ENCODE assay signal across 27 cellular contexts in genomic region chr2:188576657-188577056, GRCh38.
DNase-seq lines count a peak whose midpoint lies in the region; ATAC-seq and TF ChIP-seq lines count a peak whose summit lies in the region.
"Had no signal": no experiment of that assay in that cellular context is flagged by ENCODE, and none has a peak within 500 bp of the region (broad histone marks: within the 10 kb centered on the region; RNA-seq: fewer than 3 reads in every experiment).

No MANE protein-coding gene starts in this region.

- TF ChIP-seq CTCF in fibroblast of the aortic adventitia (IDR thresholded peaks at IDR 0.05; ENCODE audit: insufficient read depth, low read length) (no peak), thoracic aorta (IDR thresholded peaks at IDR 0.05) (no peak), body of pancreas (IDR thresholded peaks at IDR 0.05) (no peak)

- no peak for ATAC-seq in thoracic aorta (ENCODE audit: insufficient number of reproducible peaks, low FRiP score, low read depth)
- no peak for ATAC-seq in HG02852 (IDR thresholded peaks at IDR 0.05; ENCODE audit: unreplicated experiment)
- no peak for ATAC-seq in body of pancreas
- ATAC-seq: CD8-positive, alpha-beta T cell; foreskin keratinocyte; heart left ventricle; lower lobe of right lung; Panc1; upper lobe of right lung had no signal

- peak; percentile 36 for DNase-seq in GM04503 (ENCODE audit: low read depth)
- DNase-seq in astrocyte of the hippocampus (ENCODE audit: low read depth, low spot score) = peak; percentile 17
- peak; percentile 69 for DNase-seq in fibroblast of the aortic adventitia (ENCODE audit: low read depth)
- DNase-seq in thoracic aorta (ENCODE audit: low spot score) = no peak
- DNase-seq in activated gamma-delta T cell (lab: John Stamatoyannopoulos, UW) = no peak
- DNase-seq in body of pancreas = no peak
- DNase-seq: activated CD4-positive, alpha-beta T cell treated with anti-CD3 and anti-CD28 coated beads, Interleukin-2, amount 50 U/mL, for 4 hours; activated CD4-positive, CD25-positive, alpha-beta regulatory T cell; activated naive CD4-positive, alpha-beta T cell treated with anti-CD3 and anti-CD28 coated beads for 36 hours; AML-193; amniotic stem cell; CD8-positive, alpha-beta T cell; dermis blood vessel endothelial cell; DMS 273 treated with DMSO at 0.1 percent for 48 hours; foreskin keratinocyte; heart left ventricle; IMR-90; kidney glomerular epithelial cell; lower lobe of right lung; NCI-H1694; NCI-H524 treated with DMSO at 0.1 percent for 48 hours; SHP77 treated with DMSO at 0.1 percent for 48 hours; stimulated activated CD4-positive, alpha-beta T cell treated with anti-CD3 and anti-CD28 coated beads, Interleukin-2, amount 100 ng/mL, for 24 hours; upper lobe of right lung had no signal

- peaks cover 5 to 14% of the 10 kb centered on the region in 2 donors for H3K4me1 ChIP-seq in thoracic aorta (ENCODE audit: control insufficient read depth in 1 of 2, low read depth in 2 of 2)
- H3K4me1 ChIP-seq in body of pancreas = no peaks in the 10 kb centered on the region
- H3K4me1 ChIP-seq: lower lobe of right lung, parathyroid adenoma, upper lobe of right lung had no signal

- H3K27ac ChIP-seq in thoracic aorta = no peak overlapping the region
- H3K27ac ChIP-seq in body of pancreas = no peak overlapping the region
- H3K27ac ChIP-seq: foreskin keratinocyte, lower lobe of right lung, parathyroid adenoma, upper lobe of right lung had no signal

- H3K9me3 ChIP-seq in thoracic aorta (no peaks in the 10 kb centered on the region), body of pancreas (no peaks in the 10 kb centered on the region)
- H3K9me3 ChIP-seq: heart left ventricle, lower lobe of right lung, upper lobe of right lung had no signal

- H3K27me3 ChIP-seq in thoracic aorta (replicated peaks; ENCODE audit: insufficient read depth) (no peaks in the 10 kb centered on the region), body of pancreas (no peaks in the 10 kb centered on the region)
- H3K27me3 ChIP-seq: foreskin keratinocyte, heart left ventricle, upper lobe of right lung had no signal

- WGBS in body of pancreas, 2 donors = 69 to 83% methylated on average over 1 of the region's 1 CpG

- no peak for TF ChIP-seq POLR2A in body of pancreas (IDR thresholded peaks at IDR 0.05)

- H3K36me3 ChIP-seq in thoracic aorta (no peaks in the 10 kb centered on the region), body of pancreas (replicated peaks in 1 of 2; ENCODE audit: insufficient read depth in 1 of 2, low read depth in 2 of 2) (no peaks in the 10 kb centered on the region)
- H3K36me3 ChIP-seq: heart left ventricle, lower lobe of right lung, upper lobe of right lung had no signal

- intact Hi-C loops in body of pancreas (cut with DNase I) = no loop called here

- H3K4me3 ChIP-seq in fibroblast of the aortic adventitia (ENCODE audit: low read depth, low read length) (no peak overlapping the region), thoracic aorta (peak overlapping the region; percentile 7), body of pancreas (no peak overlapping the region)
- H3K4me3 ChIP-seq: heart left ventricle, lower lobe of right lung, upper lobe of right lung had no signal

Comparison
In these comparisons a context has a peak if more than half of its experiments do, and no peak if none do; other contexts are left out.
1. DNase-seq: peak in GM04503 (single experiment), astrocyte of the hippocampus (single experiment) and fibroblast of the aortic adventitia (single experiment); none in thoracic aorta (single experiment), activated gamma-delta T cell (single experiment) and body of pancreas (0 of 4).